Comparison of ENCODE assay signal across 27 cellular contexts in genomic region chr1:24868016-24868875, GRCh38.
A peak's percentile ranks its signal among the peaks of the same experiment; 100 is the strongest.
DNase-seq lines count a peak whose midpoint lies in the region; ATAC-seq and TF ChIP-seq lines count a peak whose summit lies in the region.
"Had no signal": no experiment of that assay in that cellular context is flagged by ENCODE, and none has a peak within 500 bp of the region (broad histone marks: within the 10 kb centered on the region; RNA-seq: fewer than 3 reads in every experiment).

No MANE protein-coding gene starts in this region.

- no peaks in the 10 kb centered on the region for H3F3A ChIP-seq in smooth muscle cell (ENCODE audit: low read depth)

- WGBS in smooth muscle cell (ENCODE audit: low lambda C conversion rate) = 83% methylated on average over 22 of the region's 22 CpGs

- H3K4me2 ChIP-seq in smooth muscle cell = no peak overlapping the region
- H3K4me2 ChIP-seq: A549, hepatocyte had no signal

- H3K36me3 ChIP-seq in right atrium auricular region (no peaks in the 10 kb centered on the region), smooth muscle cell (ENCODE audit: low read depth) (no peaks in the 10 kb centered on the region)
- H3K36me3 ChIP-seq: transverse colon had no signal

- no peaks in the 10 kb centered on the region for H3K79me2 ChIP-seq in smooth muscle cell (ENCODE audit: low read depth)
- H3K79me2 ChIP-seq: hepatocyte had no signal

- H3K9me3 Mint-ChIP-seq in dendritic cell treated with granulocyte-macrophage colony-stimulating factor and Interleukin-4, amounts not matched to agents 40 ng/mL and 50 ng/mL, for 4 days = no peaks in the 10 kb centered on the region
- H3K9me3 Mint-ChIP-seq: activated T-cell treated with anti-CD3 and anti-CD28 coated beads, Interleukin-2, amount 50 U/mL, for 72 hours; central memory CD8-positive, alpha-beta T cell; memory B cell; stimulated activated memory B cell treated with anti-CD40 and anti-IgM and Interleukin-4, amounts not matched to agents 10 μg/mL and 1 μg/mL and 100 μg/mL, for 72 hours had no signal

- H4K20me1 ChIP-seq in smooth muscle cell (ENCODE audit: low read depth) = no peaks in the 10 kb centered on the region

- intact Hi-C loops in cardiac septum (cut with DNase I) = no loop called here
- intact Hi-C loops in dendritic cell treated with granulocyte-macrophage colony-stimulating factor and Interleukin-4, amounts not matched to agents 40 ng/mL and 50 ng/mL, for 4 days (cut with micrococcal nuclease) = no loop called here

- no peak for ATAC-seq in GM18907 (IDR thresholded peaks at IDR 0.05; ENCODE audit: unreplicated experiment)
- ATAC-seq: A549; activated CD4-positive, alpha-beta T cell treated with anti-CD3 and anti-CD28 coated beads for 36 hours; activated T-cell treated with anti-CD3 and anti-CD28 coated beads, Interleukin-2, amount 50 U/mL, for 72 hours; left colon; Panc1; sciatic nerve; stimulated activated memory B cell treated with anti-CD40 and anti-IgM and Interleukin-4, amounts not matched to agents 10 μg/mL and 1 μg/mL and 100 μg/mL, for 72 hours had no signal

- H3K4me1 ChIP-seq in right atrium auricular region (no peaks in the 10 kb centered on the region), smooth muscle cell (ENCODE audit: low read depth) (peaks cover 6% of the 10 kb centered on the region)
- H3K4me1 ChIP-seq: A549 had no signal

- peak overlapping the region; percentile 50 for H3K27ac Mint-ChIP-seq in dendritic cell treated with granulocyte-macrophage colony-stimulating factor and Interleukin-4, amounts not matched to agents 40 ng/mL and 50 ng/mL, for 4 days
- H3K27ac Mint-ChIP-seq: activated CD4-positive, alpha-beta T cell treated with anti-CD3 and anti-CD28 coated beads for 36 hours; activated T-cell treated with anti-CD3 and anti-CD28 coated beads, Interleukin-2, amount 50 U/mL, for 72 hours; memory B cell; stimulated activated memory B cell treated with anti-CD40 and anti-IgM and Interleukin-4, amounts not matched to agents 10 μg/mL and 1 μg/mL and 100 μg/mL, for 72 hours had no signal

- H3K4me3 ChIP-seq in right atrium auricular region (no peak overlapping the region), smooth muscle cell (no peak overlapping the region)
- H3K4me3 ChIP-seq: A549, hepatocyte, transverse colon had no signal

- peaks cover 55% of the 10 kb centered on the region for H3K27me3 Mint-ChIP-seq in dendritic cell treated with granulocyte-macrophage colony-stimulating factor and Interleukin-4, amounts not matched to agents 40 ng/mL and 50 ng/mL, for 4 days
- H3K27me3 Mint-ChIP-seq: central memory CD8-positive, alpha-beta T cell had no signal

- H3K4me1 Mint-ChIP-seq in dendritic cell treated with granulocyte-macrophage colony-stimulating factor and Interleukin-4, amounts not matched to agents 40 ng/mL and 50 ng/mL, for 4 days (ENCODE audit: low read depth) = peaks cover 62% of the 10 kb centered on the region

- H3K27me3 ChIP-seq in right atrium auricular region (no peaks in the 10 kb centered on the region), smooth muscle cell (ENCODE audit: low read depth) (peaks cover 4% of the 10 kb centered on the region)
- H3K27me3 ChIP-seq: hepatocyte had no signal

- H3K27ac ChIP-seq in right atrium auricular region = no peak overlapping the region
- H3K27ac ChIP-seq in smooth muscle cell (ENCODE audit: low read depth) = no peak overlapping the region
- H3K27ac ChIP-seq in caudate nucleus (ENCODE audit: low read depth, low read length) = no peak overlapping the region
- H3K27ac ChIP-seq: A549, hepatocyte, transverse colon had no signal

- peak; percentile 40 for DNase-seq in right atrium auricular region (ENCODE audit: low spot score)
- DNase-seq in cardiac septum (ENCODE audit: low spot score) = no peak
- peak; percentile 42 for DNase-seq in myocyte (ENCODE audit: low read depth)
- DNase-seq in smooth muscle cell (lab: John Stamatoyannopoulos, UW; ENCODE audit: unreplicated experiment) = no peak
- no peak for DNase-seq in inferior parietal cortex (ENCODE audit: extremely low spot score)
- no peak for DNase-seq in caudate nucleus (lab: John Stamatoyannopoulos, UW)
- DNase-seq: activated CD4-positive, alpha-beta T cell treated with anti-CD3 and anti-CD28 coated beads for 36 hours; activated T-cell treated with anti-CD3 and anti-CD28 coated beads, Interleukin-2, amount 50 U/mL, for 72 hours; DMS79 treated with DMSO at 0.1 percent for 48 hours; GDM1; left colon; NCI-H1048; NCI-H1694; NCI-H446; NCI-H774; SHP77; stimulated activated CD4-positive, alpha-beta T cell treated with anti-CD3 and anti-CD28 coated beads, Interleukin-4, amount 100 ng/mL, for 4 hours; transverse colon had no signal

- H3K9me3 ChIP-seq in right atrium auricular region (no peaks in the 10 kb centered on the region), smooth muscle cell (replicated peaks; ENCODE audit: low read depth) (no peaks in the 10 kb centered on the region)
- H3K9me3 ChIP-seq: A549, transverse colon had no signal

- H3K36me3 Mint-ChIP-seq in dendritic cell treated with granulocyte-macrophage colony-stimulating factor and Interleukin-4, amounts not matched to agents 40 ng/mL and 50 ng/mL, for 4 days (ENCODE audit: low read depth) = peaks cover 9% of the 10 kb centered on the region
- H3K36me3 Mint-ChIP-seq: memory B cell; stimulated activated memory B cell treated with anti-CD40 and anti-IgM and Interleukin-4, amounts not matched to agents 10 μg/mL and 1 μg/mL and 100 μg/mL, for 72 hours had no signal

- no peak overlapping the region for H3K4me3 Mint-ChIP-seq in dendritic cell treated with granulocyte-macrophage colony-stimulating factor and Interleukin-4, amounts not matched to agents 40 ng/mL and 50 ng/mL, for 4 days
- H3K4me3 Mint-ChIP-seq: activated CD4-positive, alpha-beta T cell treated with anti-CD3 and anti-CD28 coated beads for 36 hours; activated T-cell treated with anti-CD3 and anti-CD28 coated beads, Interleukin-2, amount 50 U/mL, for 72 hours; central memory CD8-positive, alpha-beta T cell; memory B cell; stimulated activated memory B cell treated with anti-CD40 and anti-IgM and Interleukin-4, amounts not matched to agents 10 μg/mL and 1 μg/mL and 100 μg/mL, for 72 hours had no signal

- no peak overlapping the region for H2AFZ ChIP-seq in smooth muscle cell (ENCODE audit: low read depth)
- H2AFZ ChIP-seq: hepatocyte had no signal

- no peak for TF ChIP-seq CTCF in right atrium auricular region (IDR thresholded peaks at IDR 0.05)
- no peak for TF ChIP-seq CTCF in smooth muscle cell (IDR thresholded peaks at IDR 0.05; ENCODE audit: borderline replicate concordance, insufficient read depth, poor library complexity, severe bottlenecking)

- no peak overlapping the region for H3K9ac ChIP-seq in smooth muscle cell (ENCODE audit: low read depth)

Comparison
In these comparisons a context has a peak if more than half of its experiments do, and no peak if none do; other contexts are left out.
1. DNase-seq: peak in right atrium auricular region (single experiment) and myocyte (single experiment); none in cardiac septum (single experiment), smooth muscle cell (single experiment), inferior parietal cortex (single experiment) and caudate nucleus (0 of 61).